ENCODE assay signal across 8 cellular contexts in the genomic region with DNA sequence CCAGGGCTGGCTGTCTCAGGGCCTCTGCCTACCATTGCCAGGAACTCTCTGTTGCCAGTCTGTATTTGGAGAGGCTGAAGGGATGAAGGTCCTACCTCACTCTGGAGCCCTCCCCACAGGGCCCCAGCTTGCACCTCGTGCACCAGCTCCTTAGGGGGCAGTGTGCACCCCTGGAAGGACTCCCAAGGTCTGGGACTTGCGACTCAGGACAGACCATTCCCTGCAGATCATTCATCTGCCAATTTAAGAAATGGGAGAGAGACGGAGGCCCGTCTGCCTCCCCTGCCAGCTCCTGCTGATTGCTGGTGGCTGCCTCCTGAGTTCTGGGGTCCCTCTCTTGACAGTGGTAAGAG. TPM values are rescaled to one million over a fixed set of nuclear protein-coding genes. Genes with fewer than 3 reads are reported as not detected.
DNase-seq lines count a peak whose midpoint lies in the region; ATAC-seq and TF ChIP-seq lines count a peak whose summit lies in the region.

No MANE protein-coding gene starts in this region.

- peaks cover 40% of the 10 kb centered on the region for H3K4me1 ChIP-seq in OCI-LY7 (ENCODE audit: insufficient read depth, low read length, poor library complexity, severe bottlenecking)

- peak overlapping the region; percentile 64 for H3K4me3 Mint-ChIP-seq in stimulated activated effector memory CD8-positive, alpha-beta T cell treated with anti-CD3 and anti-CD28 coated beads, Interleukin-12 subunit alpha, Interleukin-12 subunit beta, amount 100 ng/mL, for 72 hours

- H2AFZ ChIP-seq in OCI-LY7 (ENCODE audit: low read length) = peak overlapping the region; percentile 72; the same call in 1 of the 2 replicates

- ATAC-seq in stimulated activated effector memory CD8-positive, alpha-beta T cell treated with anti-CD3 and anti-CD28 coated beads, Interleukin-12 subunit alpha, Interleukin-12 subunit beta, amount 100 ng/mL, for 72 hours = peak; percentile 12
- no peak for ATAC-seq in GM18870 (IDR thresholded peaks at IDR 0.05; ENCODE audit: unreplicated experiment)

- CTCF ChIA-PET in OCI-LY7 (lab: Charles Lee; ENCODE audit: unreplicated experiment) = interaction anchor here (0.7 to 1.4 kb wide), 4 partner anchors 22 to 55 kb away, joined by 3 to 7 read pairs (median 4); partner anchors contain the start of gene MALAT1

- no peaks in the 10 kb centered on the region for H4K20me1 ChIP-seq in OCI-LY7 (ENCODE audit: insufficient read depth, low read length)

- in situ Hi-C loops in brain microvascular endothelial cell (cut with HindIII; ENCODE audit: low pct_ligation_motif_present, low sequenced_read_pairs) = no loop called here

- H3K9me3 ChIP-seq in OCI-LY7 (ENCODE audit: low read length) = no peaks in the 10 kb centered on the region

- peaks cover 34% of the 10 kb centered on the region for H3K4me1 Mint-ChIP-seq in stimulated activated effector memory CD8-positive, alpha-beta T cell treated with anti-CD3 and anti-CD28 coated beads, Interleukin-12 subunit alpha, Interleukin-12 subunit beta, amount 100 ng/mL, for 72 hours

- no peaks in the 10 kb centered on the region for H3K9me2 ChIP-seq in OCI-LY7 (ENCODE audit: insufficient read depth, low read length)

- peak overlapping the region; percentile 97 for H3K27ac Mint-ChIP-seq in stimulated activated effector memory CD8-positive, alpha-beta T cell treated with anti-CD3 and anti-CD28 coated beads, Interleukin-12 subunit alpha, Interleukin-12 subunit beta, amount 100 ng/mL, for 72 hours

- POLR2A ChIA-PET in OCI-LY7 (lab: Charles Lee) = interaction anchor here (1.0 to 3.2 kb wide), 5 partner anchors 12 to 53 kb away, joined by 3 to 31 read pairs (median 5); partner anchors contain the start of gene MALAT1

- peak; percentile 64 for DNase-seq in AG08395 (ENCODE audit: low spot score)
- DNase-seq in OCI-LY7 (ENCODE audit: low spot score) = peak; percentile 74
- DNase-seq in brain microvascular endothelial cell = peak; percentile 65
- peak; percentile 86 for DNase-seq in iris pigment epithelial cell (ENCODE audit: low read depth)
- DNase-seq in stimulated activated effector memory CD8-positive, alpha-beta T cell treated with anti-CD3 and anti-CD28 coated beads, Interleukin-12 subunit alpha, Interleukin-12 subunit beta, amount 100 ng/mL, for 72 hours (ENCODE audit: low spot score in 2 of 2) = no peak
- DNase-seq in amniotic stem cell (lab: John Stamatoyannopoulos, UW) = no peak

- intact Hi-C loops in OCI-LY7 (cut with micrococcal nuclease; ENCODE audit: unreplicated experiment) = loop anchor here (1.0 kb wide), 1 partner anchor 39 kb away; no protein-coding TSS in a partner anchor

- H3K4me3 ChIP-seq in OCI-LY7 (ENCODE audit: low read depth, low read length, poor library complexity, severe bottlenecking) = peak overlapping the region; percentile 54
- H3K4me3 ChIP-seq in brain microvascular endothelial cell (ENCODE audit: low read depth, low read length) = no peak overlapping the region

- H3K4me2 ChIP-seq in OCI-LY7 (ENCODE audit: low read length) = peak overlapping the region; percentile 92

- TF ChIP-seq CTCF in OCI-LY7 (conservative IDR thresholded peaks at IDR 0.05; ENCODE audit: low read length) = peak; percentile 82
- TF ChIP-seq CTCF in brain microvascular endothelial cell (IDR thresholded peaks at IDR 0.05; ENCODE audit: low read depth, low read length, missing control alignments) = peak; percentile 77

- H3K27ac ChIP-seq in OCI-LY7 (ENCODE audit: low read depth, low read length, poor library complexity, severe bottlenecking) (peak overlapping the region; percentile 53), brain microvascular endothelial cell (peak overlapping the region; percentile 89)

- H3K79me2 ChIP-seq in OCI-LY7 (ENCODE audit: insufficient read depth, low read depth, low read length) = peaks cover 8% of the 10 kb centered on the region; the same call in 1 of the 2 replicates

- TF ChIP-seq POLR2A in GM10847 (IDR thresholded peaks at IDR 0.05; ENCODE audit: extremely low read depth, insufficient read length) = peak; percentile 5

- no TSS peak for BruUV-seq in OCI-LY7 (replicated peaks; lab: Mats Ljungman, UMichigan)

- H3K36me3 ChIP-seq in OCI-LY7 (ENCODE audit: insufficient read depth, low read length) (no peaks in the 10 kb centered on the region), brain microvascular endothelial cell (replicated peaks) (no peaks in the 10 kb centered on the region)

- no peaks in the 10 kb centered on the region for H3K27me3 ChIP-seq in brain microvascular endothelial cell (replicated peaks)

- H3K36me3 Mint-ChIP-seq in stimulated activated effector memory CD8-positive, alpha-beta T cell treated with anti-CD3 and anti-CD28 coated beads, Interleukin-12 subunit alpha, Interleukin-12 subunit beta, amount 100 ng/mL, for 72 hours = peaks cover 13% of the 10 kb centered on the region

- no peaks in the 10 kb centered on the region for H3K9me3 Mint-ChIP-seq in stimulated activated effector memory CD8-positive, alpha-beta T cell treated with anti-CD3 and anti-CD28 coated beads, Interleukin-12 subunit alpha, Interleukin-12 subunit beta, amount 100 ng/mL, for 72 hours

RNA-seq across cellular contexts. Expression of gene MALAT1, which starts 27.5 kb away (rescaled TPM):
- total RNA-seq in OCI-LY7 (2014; rRNA removed; shearing (Covaris generic)) = 3,446 and 3,598 TPM in 2 replicates
- total RNA-seq in OCI-LY7 (2022) = 5,974 and 7,097 TPM in 2 replicates

RNA-seq across cellular contexts. Expression of gene NEAT1, which starts 48.8 kb away (rescaled TPM):
- total RNA-seq in OCI-LY7 (2014; rRNA removed; shearing (Covaris generic)) = 30.1 and 52.2 TPM in 2 replicates
- total RNA-seq in OCI-LY7 (2022) = 390 and 440 TPM in 2 replicates

RNA-seq across cellular contexts. Expression of gene SCYL1, which starts 53.5 kb away (rescaled TPM):
- total RNA-seq in OCI-LY7 (2014; rRNA removed; shearing (Covaris generic)) = 43.2 and 56.8 TPM in 2 replicates
- total RNA-seq in OCI-LY7 (2022) = 62.9 and 70.0 TPM in 2 replicates

Comparison
In these comparisons a context has a peak if more than half of its experiments do, and no peak if none do; other contexts are left out.
1. DNase-seq: peak in AG08395 (single experiment), OCI-LY7 (single experiment), brain microvascular endothelial cell (single experiment) and iris pigment epithelial cell (single experiment); none in stimulated activated effector memory CD8-positive, alpha-beta T cell treated with anti-CD3 and anti-CD28 coated beads, Interleukin-12 subunit alpha, Interleukin-12 subunit beta, amount 100 ng/mL, for 72 hours (0 of 2) and amniotic stem cell (single experiment).